ENCODE assay signal across 8 cellular contexts in the genomic region with DNA sequence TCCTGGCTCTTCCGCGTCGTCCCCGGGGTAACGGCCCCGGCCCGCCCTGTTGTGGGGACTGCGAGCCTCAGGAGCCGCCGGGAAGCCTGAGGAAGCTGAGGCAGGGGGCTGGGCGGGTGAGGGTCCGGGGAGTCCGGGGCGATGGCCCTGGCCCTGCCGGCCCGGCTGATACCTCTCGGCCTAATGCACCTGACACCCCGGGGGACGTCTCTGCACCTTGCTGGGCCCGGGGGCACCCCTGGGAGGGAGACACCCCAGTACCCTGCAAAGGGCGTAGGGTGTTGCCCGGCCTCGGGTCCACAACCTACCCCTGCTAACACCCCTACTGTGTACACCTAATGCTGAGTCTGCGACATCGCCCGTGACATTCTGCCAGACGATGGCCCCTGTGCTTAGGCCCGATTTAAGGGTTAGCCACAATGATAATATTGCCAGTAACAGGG. TPM values are rescaled to one million over a fixed set of nuclear protein-coding genes. Genes with fewer than 3 reads are reported as not detected.
A peak's percentile ranks its signal among the peaks of the same experiment; 100 is the strongest.
DNase-seq lines count a peak whose midpoint lies in the region; ATAC-seq and TF ChIP-seq lines count a peak whose summit lies in the region.

No MANE protein-coding gene starts in this region.

- H3K36me3 Mint-ChIP-seq in activated naive CD4-positive, alpha-beta T cell treated with anti-CD3 and anti-CD28 coated beads, Interleukin-2, amount 10 ng/mL, durations not matched to agents 7 days and 5 days = peaks cover 26% of the 10 kb centered on the region
- no peaks in the 10 kb centered on the region for H3K36me3 Mint-ChIP-seq in naive B cell

- H3K27me3 ChIP-seq in HUES6 (ENCODE audit: control insufficient read depth, insufficient read depth, low read length) = no peaks in the 10 kb centered on the region
- H3K27me3 ChIP-seq in colonic mucosa = no peaks in the 10 kb centered on the region

- peak overlapping the region; percentile 76 for H3K27ac Mint-ChIP-seq in activated naive CD4-positive, alpha-beta T cell treated with anti-CD3 and anti-CD28 coated beads, Interleukin-2, amount 10 ng/mL, durations not matched to agents 7 days and 5 days
- peak overlapping the region in 3 of 6 donors; percentile 56 to 67 (median 58) for H3K27ac Mint-ChIP-seq in naive B cell

- no peak for DNase-seq in activated naive CD4-positive, alpha-beta T cell treated with anti-CD3 and anti-CD28 coated beads, Interleukin-2, amount 10 ng/mL, durations not matched to agents 7 days and 5 days
- DNase-seq in activated naive CD4-positive, alpha-beta T cell treated with anti-CD3 and anti-CD28 coated beads, Interleukin-2, amount 50 U/mL, for 16 hours = no peak
- no peak for DNase-seq in colonic mucosa
- DNase-seq in naive B cell = no peak
- DNase-seq in NCI-H82 treated with DMSO at 0.1 percent for 48 hours (lab: John Stamatoyannopoulos, UW; ENCODE audit: unreplicated experiment) = no peak
- DNase-seq in NCI-H2107 treated with DMSO at 0.1 percent for 48 hours (lab: John Stamatoyannopoulos, UW; ENCODE audit: unreplicated experiment) = no peak
- no peak for DNase-seq in glomerular visceral epithelial cell (ENCODE audit: extremely low spot score)

- peaks cover 5% of the 10 kb centered on the region; the same call in 1 of the 2 replicates for H3K4me1 ChIP-seq in HUES6 (ENCODE audit: control insufficient read depth, insufficient read depth, low read length)
- no peaks in the 10 kb centered on the region for H3K4me1 ChIP-seq in colonic mucosa

- H3K27ac ChIP-seq in HUES6 (ENCODE audit: low read depth, low read length) (peak overlapping the region; percentile 68; the same call in 1 of the 2 replicates), colonic mucosa (no peak overlapping the region)

- intact Hi-C loops in colonic mucosa (cut with DNase I) = no loop called here

- CTCF ChIA-PET in activated naive CD4-positive, alpha-beta T cell treated with anti-CD3 and anti-CD28 coated beads, Interleukin-2, amount 10 ng/mL, durations not matched to agents 7 days and 5 days (lab: Charles Lee) = interaction anchor here (0.6 to 1.2 kb wide), 2 partner anchors 22 to 85 kb away, joined by 3 read pairs; no protein-coding TSS in a partner anchor

- no peaks in the 10 kb centered on the region for H3K27me3 Mint-ChIP-seq in activated naive CD4-positive, alpha-beta T cell treated with anti-CD3 and anti-CD28 coated beads, Interleukin-2, amount 10 ng/mL, durations not matched to agents 7 days and 5 days
- H3K27me3 Mint-ChIP-seq in naive B cell = no peaks in the 10 kb centered on the region

- TF ChIP-seq CTCF in colonic mucosa (IDR thresholded peaks at IDR 0.05) = no peak

- H3K9me3 Mint-ChIP-seq in activated naive CD4-positive, alpha-beta T cell treated with anti-CD3 and anti-CD28 coated beads, Interleukin-2, amount 10 ng/mL, durations not matched to agents 7 days and 5 days = no peaks in the 10 kb centered on the region
- H3K9me3 Mint-ChIP-seq in naive B cell = no peaks in the 10 kb centered on the region

- H3K4me3 ChIP-seq in HUES6 (ENCODE audit: low read depth, low read length) (peak overlapping the region; percentile 96), colonic mucosa (peak overlapping the region; percentile 93)

- peaks cover 29% of the 10 kb centered on the region for H3K4me1 Mint-ChIP-seq in activated naive CD4-positive, alpha-beta T cell treated with anti-CD3 and anti-CD28 coated beads, Interleukin-2, amount 10 ng/mL, durations not matched to agents 7 days and 5 days
- peaks cover 13 to 16% (median 13%) of the 10 kb centered on the region in 3 donors for H3K4me1 Mint-ChIP-seq in naive B cell

- peak overlapping the region; percentile 92 for H3K4me3 Mint-ChIP-seq in activated naive CD4-positive, alpha-beta T cell treated with anti-CD3 and anti-CD28 coated beads, Interleukin-2, amount 10 ng/mL, durations not matched to agents 7 days and 5 days
- H3K4me3 Mint-ChIP-seq in naive B cell = peak overlapping the region; percentile 76 to 93 (median 88)

- H3K9ac ChIP-seq in HUES6 (ENCODE audit: low read length) (peak overlapping the region; percentile 82), colonic mucosa (ENCODE audit: low read depth in 2 of 2, low read length in 2 of 2) (peak overlapping the region; percentile 76 to 83)

- H3K36me3 ChIP-seq in HUES6 (ENCODE audit: control insufficient read depth, insufficient read depth, low read length) (peaks cover 32% of the 10 kb centered on the region), colonic mucosa (no peaks in the 10 kb centered on the region)

- H3K9me3 ChIP-seq in HUES6 (ENCODE audit: control insufficient read depth, insufficient read depth, low read depth, low read length) = no peaks in the 10 kb centered on the region
- H3K9me3 ChIP-seq in colonic mucosa = no peaks in the 10 kb centered on the region

- ATAC-seq in naive B cell (ENCODE audit: low read depth in 2 of 2) = peak in 1 of 2 donors; percentile 1

RNA-seq across cellular contexts. Expression of gene PIN1, which starts 0.4 kb away (rescaled TPM):
- 10 to 100 TPM; 47.9 to 88.3 TPM for total RNA-seq in colonic mucosa
- 100 to 1,000 TPM in 1 of 6 donors, 10 to 100 TPM in 5; 59.3 to 102 (median 68.3) TPM for polyA plus RNA-seq in naive B cell (ENCODE audit: low read depth in 6 of 6)

RNA-seq across cellular contexts. Expression of gene UBL5, which starts 7.8 kb away (rescaled TPM):
- 100 to 1,000 TPM; 316 to 384 TPM for total RNA-seq in colonic mucosa
- polyA plus RNA-seq in naive B cell (ENCODE audit: low read depth in 6 of 6) = 100 to 1,000 TPM; 401 to 570 (median 499) TPM

RNA-seq across cellular contexts. Expression of gene FBXL12, which starts 16.6 kb away (rescaled TPM):
- total RNA-seq in colonic mucosa = 10 to 100 TPM; 30.5 to 30.7 TPM
- polyA plus RNA-seq in naive B cell (ENCODE audit: low read depth in 6 of 6) = 10 to 100 TPM; 12.6 to 24.7 (median 13.4) TPM
